Comparison of ENCODE assay signal across 20 cellular contexts in genomic region chr3:72390841-72391240, GRCh38.
"Had no signal": no experiment of that assay in that cellular context is flagged by ENCODE, and none has a peak within 500 bp of the region (broad histone marks: within the 10 kb centered on the region; RNA-seq: fewer than 3 reads in every experiment).

No MANE protein-coding gene starts in this region.

- H3K27ac Mint-ChIP-seq: activated CD8-positive, alpha-beta T cell treated with anti-CD3 and anti-CD28 coated beads for 36 hours; activated naive CD8-positive, alpha-beta T cell treated with anti-CD3 and anti-CD28 coated beads, Interleukin-2, amount 10 ng/mL, durations not matched to agents 7 days and 5 days; activated T-cell treated with anti-CD3 and anti-CD28 coated beads, Interleukin-2, amount 50 U/mL, for 72 hours; effector memory CD8-positive, alpha-beta T cell; natural killer cell treated with Interleukin-12 subunit alpha and Interleukin-12 subunit beta and Interleukin-15 and Interleukin-18, amount 100 ng/mL, for 72 hours; T-cell had no signal

- H3K4me1 ChIP-seq: right lobe of liver had no signal

- ATAC-seq: activated CD8-positive, alpha-beta T cell treated with anti-CD3 and anti-CD28 coated beads for 36 hours; activated T-cell treated with anti-CD3 and anti-CD28 coated beads, Interleukin-2, amount 50 U/mL, for 72 hours; effector memory CD8-positive, alpha-beta T cell; left lung; natural killer cell treated with Interleukin-12 subunit alpha and Interleukin-12 subunit beta and Interleukin-15 and Interleukin-18, amount 100 ng/mL, for 72 hours; right lobe of liver; T-cell had no signal

- H3K27me3 Mint-ChIP-seq: activated CD8-positive, alpha-beta T cell treated with anti-CD3 and anti-CD28 coated beads for 36 hours; activated naive CD8-positive, alpha-beta T cell treated with anti-CD3 and anti-CD28 coated beads, Interleukin-2, amount 10 ng/mL, durations not matched to agents 7 days and 5 days; central memory CD8-positive, alpha-beta T cell; effector memory CD8-positive, alpha-beta T cell; natural killer cell treated with Interleukin-12 subunit alpha and Interleukin-12 subunit beta and Interleukin-15 and Interleukin-18, amount 100 ng/mL, for 72 hours; T-cell had no signal

- H3K36me3 ChIP-seq: left lung, right lobe of liver, suprapubic skin had no signal

- H3K27me3 ChIP-seq: left lung, right lobe of liver, suprapubic skin had no signal

- H3K36me3 Mint-ChIP-seq: natural killer cell treated with Interleukin-12 subunit alpha and Interleukin-12 subunit beta and Interleukin-15 and Interleukin-18, amount 100 ng/mL, for 72 hours; T-cell had no signal

- H3K9me3 Mint-ChIP-seq: activated CD8-positive, alpha-beta T cell treated with anti-CD3 and anti-CD28 coated beads for 36 hours; activated naive CD8-positive, alpha-beta T cell treated with anti-CD3 and anti-CD28 coated beads, Interleukin-2, amount 10 ng/mL, durations not matched to agents 7 days and 5 days; activated T-cell treated with anti-CD3 and anti-CD28 coated beads, Interleukin-2, amount 50 U/mL, for 72 hours; central memory CD8-positive, alpha-beta T cell; effector memory CD8-positive, alpha-beta T cell; natural killer cell treated with Interleukin-12 subunit alpha and Interleukin-12 subunit beta and Interleukin-15 and Interleukin-18, amount 100 ng/mL, for 72 hours; T-cell had no signal

- H3K27ac ChIP-seq: epithelial cell of prostate, psoas muscle, right lobe of liver, suprapubic skin, VCaP had no signal

- DNase-seq: activated CD4-positive, alpha-beta T cell treated with anti-CD3 and anti-CD28 coated beads for 4 hours; activated CD8-positive, alpha-beta memory T cell treated with anti-CD3 and anti-CD28 coated beads, Interleukin-2, amount 50 U/mL, for 4 hours; activated CD8-positive, alpha-beta T cell treated with anti-CD3 and anti-CD28 coated beads for 36 hours; activated naive CD8-positive, alpha-beta T cell treated with anti-CD3 and anti-CD28 coated beads, Interleukin-2, amount 10 ng/mL, durations not matched to agents 7 days and 5 days; activated T-cell treated with anti-CD3 and anti-CD28 coated beads, Interleukin-2, amount 50 U/mL, for 72 hours; effector memory CD8-positive, alpha-beta T cell; glutamatergic neuron; left lung; psoas muscle; right lobe of liver; stimulated activated CD4-positive, alpha-beta T cell treated with anti-CD3 and anti-CD28 coated beads, Interleukin-12 subunit alpha, Interleukin-12 subunit beta, amount 100 ng/mL, for 4 hours; stimulated activated naive CD4-positive, alpha-beta T cell; T-cell; T1000 had no signal

- H3K4me3 Mint-ChIP-seq: activated CD8-positive, alpha-beta T cell treated with anti-CD3 and anti-CD28 coated beads for 36 hours; activated naive CD8-positive, alpha-beta T cell treated with anti-CD3 and anti-CD28 coated beads, Interleukin-2, amount 10 ng/mL, durations not matched to agents 7 days and 5 days; activated T-cell treated with anti-CD3 and anti-CD28 coated beads, Interleukin-2, amount 50 U/mL, for 72 hours; central memory CD8-positive, alpha-beta T cell; effector memory CD8-positive, alpha-beta T cell; natural killer cell treated with Interleukin-12 subunit alpha and Interleukin-12 subunit beta and Interleukin-15 and Interleukin-18, amount 100 ng/mL, for 72 hours; T-cell had no signal

- FAIRE-seq: islet of Langerhans had no signal

- H3K4me3 ChIP-seq: left lung, psoas muscle, right lobe of liver, suprapubic skin had no signal

- H3K9me3 ChIP-seq: left lung, psoas muscle, right lobe of liver, suprapubic skin had no signal
